1 cellular context compared by ENCODE assay signal in genomic region chr3:134345202-134345601, GRCh38.
TF ChIP-seq lines count a peak whose summit lies in the region.

No MANE protein-coding gene starts in this region.

TF ChIP-seq in IMR-90, 13 proteins besides CTCF, POLR2A, EP300 and RAD21:
- TF ChIP-seq CEBPB (IDR thresholded peaks at IDR 0.05; ENCODE audit: low read depth, low read length) (no peak), SMC3 (IDR thresholded peaks at IDR 0.05; ENCODE audit: low read depth, low read length) (no peak), FOS (IDR thresholded peaks at IDR 0.05; ENCODE audit: low read depth, low read length) (no peak), NFE2L2 (IDR thresholded peaks at IDR 0.05; ENCODE audit: low read depth, low read length) (no peak)
